ENCODE assay signal across 8 cellular contexts in the genomic region with DNA sequence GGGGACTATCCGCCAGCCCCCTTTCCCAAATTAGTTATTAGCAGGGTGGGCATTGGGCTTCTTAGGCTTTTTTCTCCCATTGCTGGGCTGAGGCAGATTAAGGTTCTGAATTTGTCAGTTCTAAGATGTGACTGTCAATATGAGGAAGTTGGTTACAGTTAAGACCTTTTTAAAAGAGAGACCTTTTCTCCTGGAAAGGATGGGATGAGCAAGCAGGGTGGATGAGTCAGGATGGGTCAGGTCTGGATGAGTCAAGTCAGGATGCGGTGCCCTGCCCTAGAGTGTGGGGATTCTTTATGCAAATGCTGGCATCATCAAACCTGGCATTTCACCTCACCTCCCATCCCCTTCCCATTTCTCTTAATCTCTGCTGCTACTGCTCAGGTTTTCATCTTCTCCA. TPM values are rescaled to one million over a fixed set of nuclear protein-coding genes. Genes with fewer than 3 reads are reported as not detected.
DNase-seq lines count a peak whose midpoint lies in the region; ATAC-seq and TF ChIP-seq lines count a peak whose summit lies in the region.

No MANE protein-coding gene starts in this region.

- CTCF ChIA-PET in MCF 10A (lab: Yijun Ruan, JAX), result interaction anchor here (0.7 kb wide), 2 partner anchors 9 to 153 kb away, joined by 3 to 4 read pairs; no protein-coding TSS in a partner anchor

- no peak for TF ChIP-seq POLR2A in breast epithelium (IDR thresholded peaks at IDR 0.05)
- TF ChIP-seq POLR2A in testis (IDR thresholded peaks at IDR 0.05), result no peak

- H3K4me3 Mint-ChIP-seq in MCF 10A (ENCODE audit: unreplicated experiment) (peak overlapping the region; percentile 87), progenitor cell of endocrine pancreas (ENCODE audit: low read depth) (peak overlapping the region; percentile 87)
- peak overlapping the region; percentile 95 for H3K4me3 Mint-ChIP-seq in T-helper 1 cell treated with Interleukin-12 subunit alpha and Interleukin-12 subunit beta and Interleukin-4 antibody, amounts not matched to agents 30 μg/mL and 1 μg/mL, for 36 hours

- H3K4me1 Mint-ChIP-seq in MCF 10A (ENCODE audit: insufficient read depth, unreplicated experiment) (peaks cover 35% of the 10 kb centered on the region), progenitor cell of endocrine pancreas (ENCODE audit: low read depth) (peaks cover 38% of the 10 kb centered on the region)
- peaks cover 51% of the 10 kb centered on the region for H3K4me1 Mint-ChIP-seq in T-helper 1 cell treated with Interleukin-12 subunit alpha and Interleukin-12 subunit beta and Interleukin-4 antibody, amounts not matched to agents 30 μg/mL and 1 μg/mL, for 36 hours (ENCODE audit: low read depth)

- H3K4me3 ChIP-seq in breast epithelium (peak overlapping the region in 1 of 3 donors; percentile 93), epithelial cell of esophagus (ENCODE audit: low read length) (peak overlapping the region; percentile 81), testis (no peak overlapping the region)

- H3K27me3 ChIP-seq in breast epithelium (no peaks in the 10 kb centered on the region), testis (no peaks in the 10 kb centered on the region)

- no peaks in the 10 kb centered on the region for H3K36me3 ChIP-seq in breast epithelium
- no peaks in the 10 kb centered on the region for H3K36me3 ChIP-seq in testis (ENCODE audit: low read depth, missing control alignments)

- TF ChIP-seq CTCF in MCF 10A (IDR thresholded peaks at IDR 0.05; ENCODE audit: unreplicated experiment) (no peak), breast epithelium (IDR thresholded peaks at IDR 0.05) (no peak), epithelial cell of esophagus (IDR thresholded peaks at IDR 0.05; ENCODE audit: insufficient read depth, low read depth, low read length, missing control alignments) (no peak), progenitor cell of endocrine pancreas (IDR thresholded peaks at IDR 0.05; ENCODE audit: unreplicated experiment) (no peak), testis (IDR thresholded peaks at IDR 0.05) (no peak)

- H3K27me3 Mint-ChIP-seq in MCF 10A (ENCODE audit: insufficient read depth, unreplicated experiment) (no peaks in the 10 kb centered on the region), progenitor cell of endocrine pancreas (no peaks in the 10 kb centered on the region)
- no peaks in the 10 kb centered on the region for H3K27me3 Mint-ChIP-seq in T-helper 1 cell treated with Interleukin-12 subunit alpha and Interleukin-12 subunit beta and Interleukin-4 antibody, amounts not matched to agents 30 μg/mL and 1 μg/mL, for 36 hours (ENCODE audit: low read depth)

- peaks cover 4 to 10% of the 10 kb centered on the region in 2 donors for H3K4me1 ChIP-seq in breast epithelium
- peaks cover 28% of the 10 kb centered on the region for H3K4me1 ChIP-seq in testis

- peak overlapping the region; percentile 81 for H3K27ac Mint-ChIP-seq in MCF 10A (ENCODE audit: low read depth, unreplicated experiment)
- peak overlapping the region; percentile 97 for H3K27ac Mint-ChIP-seq in T-helper 1 cell treated with Interleukin-12 subunit alpha and Interleukin-12 subunit beta and Interleukin-4 antibody, amounts not matched to agents 30 μg/mL and 1 μg/mL, for 36 hours
- H3K27ac Mint-ChIP-seq in progenitor cell of endocrine pancreas, result no peak overlapping the region

- POLR2A ChIA-PET in MCF 10A (lab: Yijun Ruan, JAX), result interaction anchor here (0.6 kb wide), 1 partner anchor 149 kb away, joined by 3 read pairs; no protein-coding TSS in a partner anchor

- peaks cover 38% of the 10 kb centered on the region for H3K36me3 Mint-ChIP-seq in MCF 10A (ENCODE audit: insufficient read depth, unreplicated experiment)
- H3K36me3 Mint-ChIP-seq in T-helper 1 cell treated with Interleukin-12 subunit alpha and Interleukin-12 subunit beta and Interleukin-4 antibody, amounts not matched to agents 30 μg/mL and 1 μg/mL, for 36 hours (ENCODE audit: low read depth), result peaks cover 33% of the 10 kb centered on the region
- peaks cover 5% of the 10 kb centered on the region for H3K36me3 Mint-ChIP-seq in progenitor cell of endocrine pancreas (ENCODE audit: insufficient read depth)

- H3K27ac ChIP-seq in breast epithelium, result peak overlapping the region in 1 of 2 donors; percentile 85
- H3K27ac ChIP-seq in testis, result no peak overlapping the region

- H3K9me3 Mint-ChIP-seq in MCF 10A (ENCODE audit: unreplicated experiment) (no peaks in the 10 kb centered on the region), progenitor cell of endocrine pancreas (ENCODE audit: low read depth) (no peaks in the 10 kb centered on the region)
- H3K9me3 Mint-ChIP-seq in T-helper 1 cell treated with Interleukin-12 subunit alpha and Interleukin-12 subunit beta and Interleukin-4 antibody, amounts not matched to agents 30 μg/mL and 1 μg/mL, for 36 hours, result no peaks in the 10 kb centered on the region

- 86 to 93% methylated on average over 2 of the region's 2 CpGs for WGBS in testis, 2 donors

- intact Hi-C loops in MCF 10A (cut with micrococcal nuclease) (loop anchor here (1.0 to 5.0 kb wide), 3 partner anchors 15 to 156 kb away; a partner anchor contains a TSS), breast epithelium (cut with DNase I; ENCODE audit: low total_unique reads) (no loop called here), testis (cut with DNase I; ENCODE audit: low total_unique reads) (no loop called here)

- no peak for ATAC-seq in HG02763 (IDR thresholded peaks at IDR 0.05; ENCODE audit: unreplicated experiment)

- H3K9me3 ChIP-seq in breast epithelium, result no peaks in the 10 kb centered on the region
- H3K9me3 ChIP-seq in testis, result no peaks in the 10 kb centered on the region

- DNase-seq in MCF 10A (ENCODE audit: unreplicated experiment) (peak; percentile 90), breast epithelium (ENCODE audit: low spot score in 2 of 2) (no peak), epithelial cell of esophagus (ENCODE audit: low read depth) (peak; percentile 97), progenitor cell of endocrine pancreas (ENCODE audit: low spot score, unreplicated experiment) (no peak), NCI-H2227 treated with DMSO at 0.1 percent for 48 hours (lab: John Stamatoyannopoulos, UW) (no peak), testis (no peak)

- BruUV-seq in MCF 10A (replicated peaks; lab: Mats Ljungman, UMichigan), result no TSS peak

RNA-seq across cellular contexts. Expression of a gene that starts 1.9 kb away (rescaled TPM):
- total RNA-seq in MCF 10A (2022), result 48.7 and 67.6 TPM in 2 replicates
- total RNA-seq in breast epithelium, result 10 to 100 TPM; 11.7 to 21.6 (median 18.1) TPM
- 28.2 and 31.1 TPM in 2 replicates for total RNA-seq in progenitor cell of endocrine pancreas
- 10 to 100 TPM; 31.0 to 32.9 TPM for total RNA-seq in testis
- 22.5 TPM for polyA plus RNA-seq in testis (ENCODE audit: insufficient read depth, low read depth, low replicate concordance)

RNA-seq across cellular contexts. Expression of a gene that starts 15.8 kb away (rescaled TPM):
- total RNA-seq in MCF 10A (2022) (9.7 and 20.0 TPM in 2 replicates), breast epithelium (10 to 100 TPM in 2 of 3 donors, 1 to 10 TPM in 1; 7.4 to 34.4 (median 18.6) TPM), progenitor cell of endocrine pancreas (3.1 and 4.3 TPM in 2 replicates), testis (1 to 10 TPM; 6.8 to 8.7 TPM)
- polyA plus RNA-seq in testis (ENCODE audit: insufficient read depth, low read depth, low replicate concordance), result 17.0 TPM

Comparison
In these comparisons a context has a peak if more than half of its experiments do, and no peak if none do; other contexts are left out.
1. DNase-seq: peak in MCF 10A (single experiment) and epithelial cell of esophagus (single experiment); none in breast epithelium (0 of 2), progenitor cell of endocrine pancreas (single experiment), NCI-H2227 treated with DMSO at 0.1 percent for 48 hours (single experiment) and testis (single experiment).
2. Peak in every context shown above with its lines, with median percentiles within 50 percentile points of each other: H3K4me3 Mint-ChIP-seq.